Comparison of ENCODE assay signal across 9 cellular contexts in the genomic region with DNA sequence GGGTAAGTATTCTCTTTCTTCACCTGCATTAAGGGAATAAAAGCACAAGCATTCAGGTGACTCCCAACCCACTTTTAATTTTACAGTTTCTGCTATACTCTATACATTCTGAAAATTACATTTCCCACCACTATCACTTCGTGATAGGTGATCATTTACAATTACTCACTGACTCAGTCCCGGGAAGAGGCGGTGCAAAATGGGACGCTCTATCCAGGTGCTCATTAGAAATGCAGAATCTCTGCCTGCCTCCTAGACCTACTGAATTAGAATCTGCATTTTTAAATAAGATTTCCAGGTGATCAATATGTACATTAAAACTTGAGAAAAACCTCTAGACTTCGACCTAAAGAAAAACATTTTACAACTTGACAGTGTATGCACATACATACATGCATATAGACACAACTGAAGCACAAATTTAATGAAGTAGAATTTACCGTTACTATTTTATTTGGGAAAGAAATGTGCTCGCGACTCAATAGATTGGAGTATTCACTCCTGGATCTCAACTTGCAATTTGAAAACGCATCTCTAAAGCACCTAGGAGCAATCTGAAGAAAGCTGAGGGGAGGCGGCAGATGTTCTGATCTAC. TPM values are rescaled to one million over a fixed set of nuclear protein-coding genes. Genes with fewer than 3 reads are reported as not detected.
A peak's percentile ranks its signal among the peaks of the same experiment; 100 is the strongest.
DNase-seq lines count a peak whose midpoint lies in the region; ATAC-seq, FAIRE-seq and TF ChIP-seq lines count a peak whose summit lies in the region.
"Had no signal": no experiment of that assay in that cellular context is flagged by ENCODE, and none has a peak within 500 bp of the region (broad histone marks: within the 10 kb centered on the region; RNA-seq: fewer than 3 reads in every experiment).

No MANE protein-coding gene starts in this region.

- H3K4me3 ChIP-seq in AG04450 (ENCODE audit: low read depth, low read length) (peak overlapping the region; percentile 74), MG63 (peak overlapping the region; percentile 78), ectodermal cell (ENCODE audit: insufficient read depth, low read depth, low read length) (peak overlapping the region; percentile 80)

- H3K4me1 Mint-ChIP-seq in naive thymus-derived CD8-positive, alpha-beta T cell, result peaks cover 27 to 77% (median 54%) of the 10 kb centered on the region in 4 donors

- no peak for FAIRE-seq in GM19239 (lab: Jason Lieb, UNC)

- peak overlapping the region; percentile 77 to 100 (median 97) for H3K4me3 Mint-ChIP-seq in naive thymus-derived CD8-positive, alpha-beta T cell

- H3K9me3 ChIP-seq in AG04450 (ENCODE audit: control insufficient read depth, insufficient read depth, low read length) (peaks cover 5% of the 10 kb centered on the region; the same call in 1 of the 2 replicates), MG63 (no peaks in the 10 kb centered on the region), ectodermal cell (ENCODE audit: control insufficient read depth, low read length) (no peaks in the 10 kb centered on the region)

- no peak for ATAC-seq in naive thymus-derived CD8-positive, alpha-beta T cell
- no peak for ATAC-seq in GM18502 (IDR thresholded peaks at IDR 0.05; ENCODE audit: poor library complexity, unreplicated experiment)

- H3K4me1 ChIP-seq in ectodermal cell (ENCODE audit: control insufficient read depth, insufficient read depth, low read length), result peaks cover 5% of the 10 kb centered on the region

- 45 to 55% methylated on average over 10 of the region's 10 CpGs for WGBS in ectodermal cell, 2 experiments

- CTCF ChIA-PET in AG04450 (lab: Charles Lee), result interaction anchor here (0.7 to 2.0 kb wide), 8 partner anchors 8 to 563 kb away, joined by 3 to 5 read pairs (median 4); no protein-coding TSS in a partner anchor

- H3K36me3 ChIP-seq in MG63, result no peaks in the 10 kb centered on the region
- no peaks in the 10 kb centered on the region for H3K36me3 ChIP-seq in ectodermal cell (ENCODE audit: control insufficient read depth, insufficient read depth, low read length)

- H3K27me3 ChIP-seq in AG04450 (ENCODE audit: control insufficient read depth, insufficient read depth, low read length) (no peaks in the 10 kb centered on the region), MG63 (no peaks in the 10 kb centered on the region), ectodermal cell (ENCODE audit: control insufficient read depth, insufficient read depth, low read length, poor library complexity, severe bottlenecking) (peaks cover 19% of the 10 kb centered on the region)

- no peaks in the 10 kb centered on the region for H3K27me3 Mint-ChIP-seq in naive thymus-derived CD8-positive, alpha-beta T cell

- H3K27ac ChIP-seq in AG04450 (ENCODE audit: low read depth, low read length) (peak overlapping the region; percentile 54), ectodermal cell (ENCODE audit: insufficient read depth, low read depth, low read length, poor library complexity, severe bottlenecking) (no peak overlapping the region)

- POLR2A ChIA-PET in AG04450 (lab: Yijun Ruan, JAX), result interaction anchor here (0.6 to 2.5 kb wide), 16 partner anchors 8 to 332 kb away, joined by 3 to 12 read pairs (median 4); no protein-coding TSS in a partner anchor
- POLR2A ChIA-PET in naive thymus-derived CD8-positive, alpha-beta T cell (lab: Charles Lee), result interaction anchor here (0.6 to 16.0 kb wide), 21 partner anchors 12 to 1608 kb away, joined by 3 to 315 read pairs (median 11); no protein-coding TSS in a partner anchor

- TF ChIP-seq CTCF in AG04450 (IDR thresholded peaks at IDR 0.05; ENCODE audit: low read depth, low read length), result no peak

- H3K9me3 Mint-ChIP-seq in naive thymus-derived CD8-positive, alpha-beta T cell, result peaks cover 0 to 7% (median 0%) of the 10 kb centered on the region in 9 donors

- DNase-seq in AG04450 (ENCODE audit: low read depth, low spot score) (no peak), MG63 (no peak), NCI-H446 treated with DMSO at 0.1 percent for 48 hours (lab: John Stamatoyannopoulos, UW) (no peak), GM19239 (ENCODE audit: insufficient read length, low spot score) (no peak), NOMO-1 treated with dmso at 0.1 percent for 144 hours (lab: John Stamatoyannopoulos, UW; ENCODE audit: unreplicated experiment) (no peak)
- DNase-seq in naive thymus-derived CD8-positive, alpha-beta T cell, result no peak
- DNase-seq: NCI-H1048 had no signal

- H3K36me3 Mint-ChIP-seq in naive thymus-derived CD8-positive, alpha-beta T cell, result peaks cover 13 to 29% (median 21%) of the 10 kb centered on the region in 3 donors

- H3K27ac Mint-ChIP-seq in naive thymus-derived CD8-positive, alpha-beta T cell, result peak overlapping the region; percentile 93 to 100 (median 98)

RNA-seq across cellular contexts. Expression of gene TGFBR2, which starts 0.6 kb away (rescaled TPM):
- polyA plus RNA-seq in AG04450 (2011; rRNA removed), result 155 and 158 TPM in 2 replicates
- polyA minus RNA-seq in AG04450 (2011; rRNA and poly(A)+ RNA removed), result 158 and 168 TPM in 2 replicates
- total RNA-seq in MG63 (2014; rRNA removed; shearing (Covaris generic); ENCODE audit: low replicate concordance), result 28.9 and 32.1 TPM in 2 replicates
- polyA plus RNA-seq in ectodermal cell (2013, experiment 1 of 4), result 4.1 TPM
- polyA plus RNA-seq in ectodermal cell (2013, experiment 2 of 4), result 4.1 TPM
- polyA plus RNA-seq in ectodermal cell (2013, experiment 3 of 4), result 4.5 TPM
- 5.2 TPM for polyA plus RNA-seq in ectodermal cell (2013, experiment 4 of 4)
- 100 to 1,000 TPM; 260 to 268 TPM for total RNA-seq in naive thymus-derived CD8-positive, alpha-beta T cell
- polyA plus RNA-seq in naive thymus-derived CD8-positive, alpha-beta T cell, result 100 to 1,000 TPM; 128 to 226 (median 131) TPM
